17 cellular contexts compared by ENCODE assay signal in genomic region chr2:138494265-138494966, GRCh38. TPM values are rescaled to one million over a fixed set of nuclear protein-coding genes. Genes with fewer than 3 reads are reported as not detected.
DNase-seq lines count a peak whose midpoint lies in the region; ATAC-seq and TF ChIP-seq lines count a peak whose summit lies in the region.
"Had no signal": no experiment of that assay in that cellular context is flagged by ENCODE, and none has a peak within 500 bp of the region (broad histone marks: within the 10 kb centered on the region; RNA-seq: fewer than 3 reads in every experiment).

No MANE protein-coding gene starts in this region.

- H3K4me1 Mint-ChIP-seq in activated naive CD8-positive, alpha-beta T cell treated with anti-CD3 and anti-CD28 coated beads, Interleukin-2, amount 50 U/mL, for 24 hours, result peaks cover 23% of the 10 kb centered on the region
- peaks cover 6% of the 10 kb centered on the region for H3K4me1 Mint-ChIP-seq in activated naive CD8-positive, alpha-beta T cell treated with anti-CD3 and anti-CD28 coated beads for 36 hours
- no peaks in the 10 kb centered on the region for H3K4me1 Mint-ChIP-seq in stimulated activated effector memory CD8-positive, alpha-beta T cell treated with anti-CD3 and anti-CD28 coated beads, Interleukin-12 subunit alpha, Interleukin-12 subunit beta, amount 100 ng/mL, for 72 hours

- H3K36me3 ChIP-seq in WERI-Rb-1 (no peaks in the 10 kb centered on the region), smooth muscle cell (ENCODE audit: low read depth) (no peaks in the 10 kb centered on the region)
- H3K36me3 ChIP-seq: SJSA1 had no signal

- H3K9me3 ChIP-seq in WERI-Rb-1 (ENCODE audit: severe bottlenecking), result no peaks in the 10 kb centered on the region
- H3K9me3 ChIP-seq in smooth muscle cell (replicated peaks; ENCODE audit: low read depth), result no peaks in the 10 kb centered on the region
- H3K9me3 ChIP-seq: SJSA1 had no signal

- H3K9me3 Mint-ChIP-seq in activated naive CD8-positive, alpha-beta T cell treated with anti-CD3 and anti-CD28 coated beads, Interleukin-2, amount 50 U/mL, for 24 hours, result no peaks in the 10 kb centered on the region
- no peaks in the 10 kb centered on the region for H3K9me3 Mint-ChIP-seq in activated naive CD8-positive, alpha-beta T cell treated with anti-CD3 and anti-CD28 coated beads for 36 hours
- H3K9me3 Mint-ChIP-seq in stimulated activated effector memory CD8-positive, alpha-beta T cell treated with anti-CD3 and anti-CD28 coated beads, Interleukin-12 subunit alpha, Interleukin-12 subunit beta, amount 100 ng/mL, for 72 hours, result no peaks in the 10 kb centered on the region
- H3K9me3 Mint-ChIP-seq: CD4-positive, alpha-beta T cell had no signal

- H3K27ac ChIP-seq in WERI-Rb-1 (peak overlapping the region; percentile 70), smooth muscle cell (ENCODE audit: low read depth) (peak overlapping the region; percentile 42)
- H3K27ac ChIP-seq: KMS-11, SJSA1 had no signal

- 63% methylated on average over 2 of the region's 2 CpGs for WGBS in smooth muscle cell (ENCODE audit: low lambda C conversion rate)

- H3F3A ChIP-seq in smooth muscle cell (ENCODE audit: low read depth), result no peaks in the 10 kb centered on the region

- H2AFZ ChIP-seq in smooth muscle cell (ENCODE audit: low read depth), result no peak overlapping the region

- no peak for DNase-seq in activated naive CD8-positive, alpha-beta T cell treated with anti-CD3 and anti-CD28 coated beads, Interleukin-2, amount 50 U/mL, for 24 hours
- no peak for DNase-seq in activated naive CD8-positive, alpha-beta T cell treated with anti-CD3 and anti-CD28 coated beads for 36 hours
- peak; percentile 47 for DNase-seq in WERI-Rb-1
- DNase-seq in left lobe of liver (ENCODE audit: low spot score), result no peak
- no peak for DNase-seq in smooth muscle cell (lab: John Stamatoyannopoulos, UW; ENCODE audit: unreplicated experiment)
- no peak for DNase-seq in SIG-M5 (lab: John Stamatoyannopoulos, UW)
- no peak for DNase-seq in stimulated activated effector memory CD8-positive, alpha-beta T cell treated with anti-CD3 and anti-CD28 coated beads, Interleukin-12 subunit alpha, Interleukin-12 subunit beta, amount 100 ng/mL, for 72 hours (ENCODE audit: low spot score in 2 of 2)
- DNase-seq: CD4-positive, alpha-beta T cell; H7; NCI-H1417; NCI-H187 treated with DMSO at 0.1 percent for 48 hours; NCI-H226; NCI-H524 had no signal

- no peak overlapping the region for H3K27ac Mint-ChIP-seq in activated naive CD8-positive, alpha-beta T cell treated with anti-CD3 and anti-CD28 coated beads, Interleukin-2, amount 50 U/mL, for 24 hours
- H3K27ac Mint-ChIP-seq in activated naive CD8-positive, alpha-beta T cell treated with anti-CD3 and anti-CD28 coated beads for 36 hours, result no peak overlapping the region
- H3K27ac Mint-ChIP-seq in stimulated activated effector memory CD8-positive, alpha-beta T cell treated with anti-CD3 and anti-CD28 coated beads, Interleukin-12 subunit alpha, Interleukin-12 subunit beta, amount 100 ng/mL, for 72 hours, result no peak overlapping the region
- H3K27ac Mint-ChIP-seq: CD4-positive, alpha-beta T cell had no signal

- H3K4me2 ChIP-seq in smooth muscle cell, result no peak overlapping the region
- H3K4me2 ChIP-seq: KMS-11 had no signal

- no peak overlapping the region for H3K4me3 Mint-ChIP-seq in activated naive CD8-positive, alpha-beta T cell treated with anti-CD3 and anti-CD28 coated beads, Interleukin-2, amount 50 U/mL, for 24 hours
- no peak overlapping the region for H3K4me3 Mint-ChIP-seq in activated naive CD8-positive, alpha-beta T cell treated with anti-CD3 and anti-CD28 coated beads for 36 hours
- no peak overlapping the region for H3K4me3 Mint-ChIP-seq in stimulated activated effector memory CD8-positive, alpha-beta T cell treated with anti-CD3 and anti-CD28 coated beads, Interleukin-12 subunit alpha, Interleukin-12 subunit beta, amount 100 ng/mL, for 72 hours
- H3K4me3 Mint-ChIP-seq: CD4-positive, alpha-beta T cell had no signal

- H3K36me3 Mint-ChIP-seq in activated naive CD8-positive, alpha-beta T cell treated with anti-CD3 and anti-CD28 coated beads, Interleukin-2, amount 50 U/mL, for 24 hours (ENCODE audit: low read depth), result peaks cover 14% of the 10 kb centered on the region
- peaks cover 5% of the 10 kb centered on the region for H3K36me3 Mint-ChIP-seq in activated naive CD8-positive, alpha-beta T cell treated with anti-CD3 and anti-CD28 coated beads for 36 hours
- H3K36me3 Mint-ChIP-seq in stimulated activated effector memory CD8-positive, alpha-beta T cell treated with anti-CD3 and anti-CD28 coated beads, Interleukin-12 subunit alpha, Interleukin-12 subunit beta, amount 100 ng/mL, for 72 hours, result no peaks in the 10 kb centered on the region

- H3K27me3 ChIP-seq in WERI-Rb-1 (ENCODE audit: insufficient read depth, low read depth, severe bottlenecking) (no peaks in the 10 kb centered on the region), smooth muscle cell (ENCODE audit: low read depth) (no peaks in the 10 kb centered on the region)
- H3K27me3 ChIP-seq: SJSA1 had no signal

- no peaks in the 10 kb centered on the region for H4K20me1 ChIP-seq in smooth muscle cell (ENCODE audit: low read depth)

- H3K9ac ChIP-seq in smooth muscle cell (ENCODE audit: low read depth), result no peak overlapping the region
- H3K9ac ChIP-seq: KMS-11 had no signal

- H3K79me2 ChIP-seq in smooth muscle cell (ENCODE audit: low read depth), result no peaks in the 10 kb centered on the region

- H3K4me3 ChIP-seq in WERI-Rb-1 (ENCODE audit: low read depth, low read length) (no peak overlapping the region), smooth muscle cell (no peak overlapping the region)
- H3K4me3 ChIP-seq: GM12878, SJSA1 had no signal

- TF ChIP-seq CTCF in WERI-Rb-1 (IDR thresholded peaks at IDR 0.05; ENCODE audit: low read depth, low read length) (no peak), smooth muscle cell (IDR thresholded peaks at IDR 0.05; ENCODE audit: borderline replicate concordance, insufficient read depth, poor library complexity, severe bottlenecking) (no peak)

- H3K27me3 Mint-ChIP-seq in activated naive CD8-positive, alpha-beta T cell treated with anti-CD3 and anti-CD28 coated beads, Interleukin-2, amount 50 U/mL, for 24 hours, result no peaks in the 10 kb centered on the region
- H3K27me3 Mint-ChIP-seq in activated naive CD8-positive, alpha-beta T cell treated with anti-CD3 and anti-CD28 coated beads for 36 hours, result no peaks in the 10 kb centered on the region
- H3K27me3 Mint-ChIP-seq: CD4-positive, alpha-beta T cell had no signal

- H3K4me1 ChIP-seq in smooth muscle cell (ENCODE audit: low read depth), result no peaks in the 10 kb centered on the region
- H3K4me1 ChIP-seq: SJSA1 had no signal

- peak; percentile 70 for ATAC-seq in activated naive CD8-positive, alpha-beta T cell treated with anti-CD3 and anti-CD28 coated beads, Interleukin-2, amount 50 U/mL, for 24 hours
- ATAC-seq in left lobe of liver, result peak; percentile 45
- no peak for ATAC-seq in stimulated activated effector memory CD8-positive, alpha-beta T cell treated with anti-CD3 and anti-CD28 coated beads, Interleukin-12 subunit alpha, Interleukin-12 subunit beta, amount 100 ng/mL, for 72 hours
- ATAC-seq in GM21825 (IDR thresholded peaks at IDR 0.05; ENCODE audit: unreplicated experiment), result no peak
- ATAC-seq: GM12878 had no signal

RNA-seq across cellular contexts. Expression of gene SPOPL, which starts 7.2 kb away (rescaled TPM):
- 10 to 100 TPM; 14.3 to 14.6 TPM for total RNA-seq in activated naive CD8-positive, alpha-beta T cell treated with anti-CD3 and anti-CD28 coated beads for 36 hours
- total RNA-seq in left lobe of liver (11.3 TPM), smooth muscle cell (27.7 and 29.1 TPM in 2 replicates)
- 3.7 and 7.4 TPM in 2 replicates for polyA plus RNA-seq in smooth muscle cell

Comparison
In these comparisons a context has a peak if more than half of its experiments do, and no peak if none do; other contexts are left out.
1. ATAC-seq: peak in activated naive CD8-positive, alpha-beta T cell treated with anti-CD3 and anti-CD28 coated beads, Interleukin-2, amount 50 U/mL, for 24 hours (single experiment) and left lobe of liver (single experiment); none in stimulated activated effector memory CD8-positive, alpha-beta T cell treated with anti-CD3 and anti-CD28 coated beads, Interleukin-12 subunit alpha, Interleukin-12 subunit beta, amount 100 ng/mL, for 72 hours (single experiment) and GM21825 (single experiment).